ENCODE assay signal across 32 cellular contexts in genomic region chr15:33808720-33809119, GRCh38.
DNase-seq lines count a peak whose midpoint lies in the region; ATAC-seq, FAIRE-seq and TF ChIP-seq lines count a peak whose summit lies in the region.
"Had no signal": no experiment of that assay in that cellular context is flagged by ENCODE, and none has a peak within 500 bp of the region (broad histone marks: within the 10 kb centered on the region; RNA-seq: fewer than 3 reads in every experiment).

No MANE protein-coding gene starts in this region.

- H3K36me3 ChIP-seq in HEK293 (ENCODE audit: control insufficient read depth in 2 of 2, insufficient read depth in 1 of 2, low read length in 2 of 2): no peaks in the 10 kb centered on the region
- H3K36me3 ChIP-seq: lower lobe of right lung, SJSA1, transverse colon had no signal

- H3K27ac Mint-ChIP-seq in brain (peak overlapping the region in 3 of 5 experiments; percentile 2 to 86 (median 78)), T-helper 17 cell (no peak overlapping the region)
- H3K27ac Mint-ChIP-seq: activated CD4-positive, alpha-beta T cell treated with anti-CD3 and anti-CD28 coated beads, Interleukin-2, amount 10 ng/mL, durations not matched to agents 7 days and 5 days; activated naive CD8-positive, alpha-beta T cell treated with anti-CD3 and anti-CD28 coated beads for 36 hours; GM23338; natural killer cell; stimulated activated effector memory CD8-positive, alpha-beta T cell treated with anti-CD3 and anti-CD28 coated beads, Interleukin-12 subunit alpha, Interleukin-12 subunit beta, amount 100 ng/mL, for 72 hours; WTC11 had no signal

- FAIRE-seq in GM12892 (lab: Jason Lieb, UNC): no peak

- TF ChIP-seq POLR2A in GM12892 (IDR thresholded peaks at IDR 0.05; ENCODE audit: low read depth, low read length): no peak

- no peak overlapping the region for H3K4me3 Mint-ChIP-seq in brain
- H3K4me3 Mint-ChIP-seq in T-helper 17 cell: no peak overlapping the region
- H3K4me3 Mint-ChIP-seq: activated CD4-positive, alpha-beta T cell treated with anti-CD3 and anti-CD28 coated beads, Interleukin-2, amount 10 ng/mL, durations not matched to agents 7 days and 5 days; activated naive CD8-positive, alpha-beta T cell treated with anti-CD3 and anti-CD28 coated beads for 36 hours; central memory CD8-positive, alpha-beta T cell; GM23338; natural killer cell; stimulated activated effector memory CD8-positive, alpha-beta T cell treated with anti-CD3 and anti-CD28 coated beads, Interleukin-12 subunit alpha, Interleukin-12 subunit beta, amount 100 ng/mL, for 72 hours; WTC11 had no signal

- TF ChIP-seq CTCF in HEK293 (tag by site-specific recombination; IDR thresholded peaks at IDR 0.05): no peak
- TF ChIP-seq CTCF in brain (conservative IDR thresholded peaks at IDR 0.05): no peak

- H3K4me3 ChIP-seq in HEK293 (ENCODE audit: low read depth, low read length): no peak overlapping the region
- H3K4me3 ChIP-seq: ascending aorta, dorsolateral prefrontal cortex, GM23338, hepatocyte, lower lobe of right lung, mucosa of descending colon, SJSA1, transverse colon had no signal

- H3K36me3 Mint-ChIP-seq in brain (peaks cover 10% of the 10 kb centered on the region), T-helper 17 cell (ENCODE audit: low read depth) (no peaks in the 10 kb centered on the region)
- H3K36me3 Mint-ChIP-seq: activated naive CD8-positive, alpha-beta T cell treated with anti-CD3 and anti-CD28 coated beads for 36 hours; natural killer cell; stimulated activated effector memory CD8-positive, alpha-beta T cell treated with anti-CD3 and anti-CD28 coated beads, Interleukin-12 subunit alpha, Interleukin-12 subunit beta, amount 100 ng/mL, for 72 hours; WTC11 had no signal

- ATAC-seq in sciatic nerve (peak; percentile 57), T-helper 17 cell (no peak)
- ATAC-seq: GM23338; lower lobe of right lung; mucosa of descending colon; natural killer cell; stimulated activated effector memory CD8-positive, alpha-beta T cell treated with anti-CD3 and anti-CD28 coated beads, Interleukin-12 subunit alpha, Interleukin-12 subunit beta, amount 100 ng/mL, for 72 hours; WTC11 had no signal

- DNase-seq in NOMO-1 treated with DMSO at 0.1 percent for 48 hours (lab: John Stamatoyannopoulos, UW; ENCODE audit: unreplicated experiment): peak; percentile 44
- DNase-seq in sciatic nerve (ENCODE audit: low spot score): no peak
- no peak for DNase-seq in GM12892 (ENCODE audit: insufficient read length)
- no peak for DNase-seq in NCI-H2107 (lab: John Stamatoyannopoulos, UW)
- no peak for DNase-seq in T-helper 17 cell
- DNase-seq: activated CD4-positive, alpha-beta T cell treated with anti-CD3 and anti-CD28 coated beads, Interleukin-2, amount 10 ng/mL, durations not matched to agents 7 days and 5 days; activated gamma-delta T cell; activated naive CD8-positive, alpha-beta T cell treated with anti-CD3 and anti-CD28 coated beads for 36 hours; activated T-cell treated with anti-CD3 and anti-CD28 coated beads, Interleukin-2, amount 50 U/mL, for 1 hour; Caco-2; dorsolateral prefrontal cortex; kidney glomerular epithelial cell; lower lobe of right lung; mucosa of descending colon; natural killer cell; NCI-H1417; NCI-H2029 treated with DMSO at 0.1 percent for 48 hours; NCI-H345; NCI-H69; T-helper 1 cell; transverse colon had no signal

- H3K9me3 Mint-ChIP-seq in brain: peaks cover 0 to 4% (median 0%) of the 10 kb centered on the region in 5 experiments
- H3K9me3 Mint-ChIP-seq: activated CD4-positive, alpha-beta T cell treated with anti-CD3 and anti-CD28 coated beads, Interleukin-2, amount 10 ng/mL, durations not matched to agents 7 days and 5 days; activated naive CD8-positive, alpha-beta T cell treated with anti-CD3 and anti-CD28 coated beads for 36 hours; central memory CD8-positive, alpha-beta T cell; natural killer cell; stimulated activated effector memory CD8-positive, alpha-beta T cell treated with anti-CD3 and anti-CD28 coated beads, Interleukin-12 subunit alpha, Interleukin-12 subunit beta, amount 100 ng/mL, for 72 hours had no signal

- CTCF ChIA-PET in HEK293 (lab: Yijun Ruan, JAX): no interaction called here

- POLR2A ChIA-PET in HEK293 (lab: Yijun Ruan, JAX): no interaction called here

- H3K4me1 ChIP-seq in HEK293 (ENCODE audit: control insufficient read depth, insufficient read depth, low read length): no peaks in the 10 kb centered on the region
- H3K4me1 ChIP-seq: ascending aorta, Caco-2, lower lobe of right lung, transverse colon had no signal

- H3K4me1 Mint-ChIP-seq in brain (peaks cover 8% of the 10 kb centered on the region), T-helper 17 cell (no peaks in the 10 kb centered on the region)
- H3K4me1 Mint-ChIP-seq: activated CD4-positive, alpha-beta T cell treated with anti-CD3 and anti-CD28 coated beads, Interleukin-2, amount 10 ng/mL, durations not matched to agents 7 days and 5 days; activated naive CD8-positive, alpha-beta T cell treated with anti-CD3 and anti-CD28 coated beads for 36 hours; central memory CD8-positive, alpha-beta T cell; GM23338; natural killer cell; stimulated activated effector memory CD8-positive, alpha-beta T cell treated with anti-CD3 and anti-CD28 coated beads, Interleukin-12 subunit alpha, Interleukin-12 subunit beta, amount 100 ng/mL, for 72 hours; WTC11 had no signal

- H3K27ac ChIP-seq in HEK293 (ENCODE audit: extremely low read depth, low read depth, low read length): no peak overlapping the region
- H3K27ac ChIP-seq: ascending aorta, C4-2B, dorsolateral prefrontal cortex, hepatocyte, lower lobe of right lung, RWPE1, SJSA1, transverse colon had no signal

- intact Hi-C loops in sciatic nerve (cut with DNase I): no loop called here

- H3K9me3 ChIP-seq in HEK293 (ENCODE audit: control insufficient read depth, insufficient read depth, low read depth, low read length): no peaks in the 10 kb centered on the region
- no peaks in the 10 kb centered on the region for H3K9me3 ChIP-seq in T-helper 17 cell (ENCODE audit: control insufficient read depth, low read length, poor library complexity, severe bottlenecking)
- H3K9me3 ChIP-seq: ascending aorta, Caco-2, lower lobe of right lung, mucosa of descending colon, SJSA1, transverse colon had no signal

- H3K27me3 Mint-ChIP-seq in brain (peaks cover 4% of the 10 kb centered on the region), T-helper 17 cell (peaks cover 39% of the 10 kb centered on the region)

TF ChIP-seq in HEK293, 187 proteins besides CTCF, POLR2A, EP300 and RAD21:
- TF ChIP-seq ZIC2 (tag by site-specific recombination; IDR thresholded peaks at IDR 0.05) (0 out of 2 replicates have a peak, but pooled peaks have one; percentile 10), WT1 (tag by site-specific recombination; IDR thresholded peaks at IDR 0.05) (no peak), ZNF248 (tag by site-specific recombination; IDR thresholded peaks at IDR 0.05) (no peak)
